ENCODE assay signal across 22 cellular contexts in genomic region chr2:3485166-3485565, GRCh38. TPM values are rescaled to one million over a fixed set of nuclear protein-coding genes. Genes with fewer than 3 reads are reported as not detected.
DNase-seq lines count a peak whose midpoint lies in the region; ATAC-seq and TF ChIP-seq lines count a peak whose summit lies in the region.
"Had no signal": no experiment of that assay in that cellular context is flagged by ENCODE, and none has a peak within 500 bp of the region (broad histone marks: within the 10 kb centered on the region; RNA-seq: fewer than 3 reads in every experiment).

No MANE protein-coding gene starts in this region.

- peak overlapping the region; percentile 80 for H3K27ac Mint-ChIP-seq in central memory CD8-positive, alpha-beta T cell (ENCODE audit: low read depth)
- H3K27ac Mint-ChIP-seq: CD4-positive, alpha-beta T cell had no signal

- H3K4me3 ChIP-seq in osteoblast (ENCODE audit: insufficient read depth, low read length) (no peak overlapping the region), gastrocnemius medialis (no peak overlapping the region)
- H3K4me3 ChIP-seq: BLaER1 had no signal

- no peak overlapping the region for H3K4me2 ChIP-seq in osteoblast (ENCODE audit: insufficient read depth, low read length)
- H3K4me2 ChIP-seq: BLaER1, KMS-11 had no signal

- DNase-seq in left cardiac atrium (peak; percentile 22), left ventricle myocardium superior (no peak), osteoblast (ENCODE audit: insufficient read length, low spot score, missing footprints) (peak; percentile 57), gastrocnemius medialis (no peak), T-helper 2 cell (no peak)
- no peak for DNase-seq in central memory CD8-positive, alpha-beta T cell (ENCODE audit: low spot score in 2 of 2)
- DNase-seq: ACHN; Caco-2; CD4-positive, alpha-beta T cell; DMS 273 treated with DMSO at 0.1 percent for 48 hours; DMS79 treated with DMSO at 0.1 percent for 48 hours; GOT3; NCI-H1092 treated with DMSO at 0.1 percent for 48 hours; NCI-H1436 treated with DMSO at 0.1 percent for 48 hours; NCI-H1930; NCI-H510A; NCI-H774 had no signal

- H3K4me3 Mint-ChIP-seq in central memory CD8-positive, alpha-beta T cell = no peak overlapping the region
- H3K4me3 Mint-ChIP-seq: CD4-positive, alpha-beta T cell had no signal

- no peaks in the 10 kb centered on the region for H3K27me3 Mint-ChIP-seq in central memory CD8-positive, alpha-beta T cell
- H3K27me3 Mint-ChIP-seq: CD4-positive, alpha-beta T cell had no signal

- intact Hi-C loops in left cardiac atrium (cut with DNase I) = no loop called here
- intact Hi-C loops in left ventricle myocardium superior (cut with micrococcal nuclease) = no loop called here
- intact Hi-C loops in gastrocnemius medialis (cut with DNase I; ENCODE audit: low total_unique reads) = no loop called here

- H2AFZ ChIP-seq in osteoblast (ENCODE audit: low read length) = no peak overlapping the region

- H3K4me1 ChIP-seq in osteoblast (ENCODE audit: insufficient read depth, low read length) = no peaks in the 10 kb centered on the region
- peaks cover 4 to 12% of the 10 kb centered on the region in 2 donors for H3K4me1 ChIP-seq in gastrocnemius medialis

- H3K36me3 ChIP-seq in osteoblast (ENCODE audit: insufficient read depth, low read length) (no peaks in the 10 kb centered on the region), gastrocnemius medialis (peaks cover 0 to 5% of the 10 kb centered on the region in 2 donors)

- peaks cover 2% of the 10 kb centered on the region for H3K36me3 Mint-ChIP-seq in central memory CD8-positive, alpha-beta T cell (ENCODE audit: insufficient read depth)

- H3K27me3 ChIP-seq in osteoblast (ENCODE audit: insufficient read depth, low read length) = no peaks in the 10 kb centered on the region
- no peaks in the 10 kb centered on the region for H3K27me3 ChIP-seq in gastrocnemius medialis
- H3K27me3 ChIP-seq: BLaER1 had no signal

- no peaks in the 10 kb centered on the region for H3K4me1 Mint-ChIP-seq in central memory CD8-positive, alpha-beta T cell

- in situ Hi-C loops in gastrocnemius medialis (cut with MboI; ENCODE audit: low sequenced_read_pairs in 4 of 4) = no loop called here

- H3K9me3 ChIP-seq in osteoblast (ENCODE audit: low read depth, low read length) = no peaks in the 10 kb centered on the region
- no peaks in the 10 kb centered on the region for H3K9me3 ChIP-seq in gastrocnemius medialis
- H3K9me3 ChIP-seq: Caco-2 had no signal

- TF ChIP-seq POLR2A in gastrocnemius medialis (IDR thresholded peaks at IDR 0.05) = no peak

- no peaks in the 10 kb centered on the region for H3K9me3 Mint-ChIP-seq in central memory CD8-positive, alpha-beta T cell
- H3K9me3 Mint-ChIP-seq: CD4-positive, alpha-beta T cell had no signal

- H3K27ac ChIP-seq in osteoblast (ENCODE audit: low read depth, low read length) (no peak overlapping the region), gastrocnemius medialis (no peak overlapping the region)
- H3K27ac ChIP-seq: BLaER1, KMS-11 had no signal

- H3K79me2 ChIP-seq in osteoblast (ENCODE audit: insufficient read depth, low read length) = no peaks in the 10 kb centered on the region

- no peak for TF ChIP-seq CTCF in osteoblast (IDR thresholded peaks at IDR 0.05; ENCODE audit: extremely low read depth, low read depth, low read length)
- no peak for TF ChIP-seq CTCF in gastrocnemius medialis (IDR thresholded peaks at IDR 0.05 in 4 of 5, conservative IDR thresholded peaks at IDR 0.05 in 1 of 5)

- ATAC-seq in left cardiac atrium = no peak
- no peak for ATAC-seq in left ventricle myocardium superior
- no peak for ATAC-seq in central memory CD8-positive, alpha-beta T cell (replicated peaks; ENCODE audit: extremely low read depth, poor library complexity, severe bottlenecking)
- ATAC-seq in gastrocnemius medialis = no peak
- no peak for ATAC-seq in HG03196 (IDR thresholded peaks at IDR 0.05; ENCODE audit: unreplicated experiment)
- ATAC-seq: HCT116, Panc1 had no signal

- H4K20me1 ChIP-seq in osteoblast (ENCODE audit: insufficient read depth, low read length) = no peaks in the 10 kb centered on the region
- H4K20me1 ChIP-seq: BLaER1 had no signal

RNA-seq across cellular contexts. Expression of gene ADI1, which starts 34.2 kb away (rescaled TPM):
- 100 to 1,000 TPM; 102 to 128 TPM for total RNA-seq in left cardiac atrium
- 153 TPM for total RNA-seq in left ventricle myocardium superior
- total RNA-seq in osteoblast = 51.3 and 55.4 TPM in 2 replicates
- total RNA-seq in gastrocnemius medialis = 10 to 100 TPM; 40.2 to 98.6 (median 92.3) TPM

Comparison
In these comparisons a context has a peak if more than half of its experiments do, and no peak if none do; other contexts are left out.
1. DNase-seq: peak in left cardiac atrium (single experiment) and osteoblast (single experiment); none in left ventricle myocardium superior (single experiment), central memory CD8-positive, alpha-beta T cell (0 of 2), gastrocnemius medialis (0 of 2) and T-helper 2 cell (0 of 5).